ENCODE assay signal across 9 cellular contexts in the genomic region with DNA sequence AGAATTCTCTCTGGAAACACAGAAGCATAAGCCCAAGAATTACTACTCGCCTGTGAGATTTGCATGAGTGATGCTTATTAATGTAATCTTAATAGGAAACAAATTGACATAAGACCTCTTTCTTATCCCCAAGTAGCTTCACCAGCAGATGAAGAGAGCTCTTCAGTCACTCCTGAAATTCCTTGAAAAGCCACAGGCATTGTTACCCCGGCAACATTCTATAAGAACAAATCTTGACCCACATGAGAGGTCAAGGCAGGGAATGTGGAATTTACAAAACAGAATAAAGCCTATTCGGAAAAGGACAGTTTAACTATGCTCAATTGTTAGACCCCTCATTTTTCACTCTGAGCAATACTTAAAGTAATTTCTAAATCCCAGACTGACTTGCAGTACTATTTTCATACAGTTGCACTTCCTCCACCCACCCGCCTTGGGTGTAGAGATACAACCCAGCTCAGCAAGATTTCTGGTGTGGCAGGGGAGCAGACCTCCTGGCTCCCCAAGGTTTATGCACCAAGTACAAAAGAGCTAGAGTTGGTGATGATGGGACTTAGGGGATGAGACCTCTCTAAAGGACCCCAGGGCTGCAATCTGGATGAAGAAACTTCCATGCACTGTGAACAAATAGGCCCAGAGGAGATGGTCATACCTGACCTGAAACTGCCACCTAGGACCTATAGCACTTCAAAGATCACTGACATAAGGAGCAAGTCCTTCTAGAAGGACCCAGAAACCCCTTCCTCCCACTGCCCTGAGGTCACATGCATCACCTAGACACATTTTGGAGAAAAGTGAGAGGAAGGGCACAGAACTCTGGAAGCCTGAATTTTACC.
DNase-seq lines count a peak whose midpoint lies in the region; ATAC-seq and TF ChIP-seq lines count a peak whose summit lies in the region.
"Had no signal": no experiment of that assay in that cellular context is flagged by ENCODE, and none has a peak within 500 bp of the region (broad histone marks: within the 10 kb centered on the region; RNA-seq: fewer than 3 reads in every experiment).

No MANE protein-coding gene starts in this region.

- no peaks in the 10 kb centered on the region for H3K27me3 Mint-ChIP-seq in osteocyte (ENCODE audit: unreplicated experiment)

- DNase-seq in M059J (ENCODE audit: low read depth), result peak; percentile 13
- DNase-seq in osteocyte (ENCODE audit: extremely low spot score, unreplicated experiment), result no peak
- no peak for DNase-seq in NCI-H146 (lab: John Stamatoyannopoulos, UW)
- DNase-seq in NCI-H128 (lab: John Stamatoyannopoulos, UW; ENCODE audit: unreplicated experiment), result no peak
- DNase-seq in left cardiac atrium, result no peak
- no peak for DNase-seq in HEK293T (ENCODE audit: extremely low spot score)
- DNase-seq: activated CD4-positive, alpha-beta T cell treated with anti-CD3 and anti-CD28 coated beads, Interleukin-2, amount 50 U/mL, for 1 hour had no signal

- CTCF ChIA-PET in HEK293T (lab: Yijun Ruan, JAX), result no interaction called here

- no peaks in the 10 kb centered on the region for H3K9me3 Mint-ChIP-seq in osteocyte (ENCODE audit: unreplicated experiment)

- no peak for TF ChIP-seq CTCF in osteocyte (IDR thresholded peaks at IDR 0.05)

- no peak overlapping the region for H3K4me3 Mint-ChIP-seq in osteocyte (ENCODE audit: unreplicated experiment)

- H3K27ac Mint-ChIP-seq in osteocyte (ENCODE audit: unreplicated experiment), result peak overlapping the region; percentile 33

- intact Hi-C loops in left cardiac atrium (cut with DNase I), result no loop called here

- POLR2A ChIA-PET in HEK293T (lab: Yijun Ruan, JAX), result no interaction called here

- no peaks in the 10 kb centered on the region for H3K36me3 Mint-ChIP-seq in osteocyte (ENCODE audit: unreplicated experiment)

- peak; percentile 84 for ATAC-seq in GM19025 (IDR thresholded peaks at IDR 0.05; ENCODE audit: low read depth, unreplicated experiment)
- peak; percentile 95 for ATAC-seq in HG02759 (IDR thresholded peaks at IDR 0.05; ENCODE audit: unreplicated experiment)
- no peak for ATAC-seq in left cardiac atrium

- peaks cover 9% of the 10 kb centered on the region for H3K4me1 Mint-ChIP-seq in osteocyte (ENCODE audit: unreplicated experiment)

TF ChIP-seq in HEK293T, 16 proteins besides CTCF, POLR2A, EP300 and RAD21:
- TF ChIP-seq PKNOX1 (IDR thresholded peaks at IDR 0.05) (no peak), ARNT (IDR thresholded peaks at IDR 0.05) (no peak), FOXA1 (IDR thresholded peaks at IDR 0.05) (no peak), HDGF (IDR thresholded peaks at IDR 0.05; ENCODE audit: borderline replicate concordance) (no peak)

Comparison
In these comparisons a context has a peak if more than half of its experiments do, and no peak if none do; other contexts are left out.
1. ATAC-seq: peak in GM19025 (single experiment) and HG02759 (single experiment); none in left cardiac atrium (0 of 2).